In the genomic region with DNA sequence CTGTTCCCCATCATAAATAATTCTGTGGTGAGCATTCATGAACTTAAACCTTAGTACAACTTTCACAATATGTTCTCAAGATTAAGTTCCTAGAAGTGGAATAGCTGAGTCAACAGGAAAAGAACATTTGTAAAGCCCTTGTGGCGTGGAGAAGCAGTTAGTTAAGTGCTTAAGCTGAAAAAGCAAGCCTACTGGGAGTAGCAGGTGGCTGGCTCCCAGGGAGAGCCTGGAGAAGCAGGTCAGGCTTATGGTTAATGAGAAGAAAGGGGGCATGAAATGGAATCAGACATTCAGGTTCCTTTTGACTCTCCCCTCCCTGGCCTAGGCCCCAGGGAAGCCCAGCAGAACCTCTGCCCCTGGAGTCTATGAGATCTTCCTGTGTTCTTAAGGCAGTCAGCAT, we compare ENCODE assay signal across 14 cellular contexts. TPM values are rescaled to one million over a fixed set of nuclear protein-coding genes. Genes with fewer than 3 reads are reported as not detected.
DNase-seq lines count a peak whose midpoint lies in the region; ATAC-seq, FAIRE-seq and TF ChIP-seq lines count a peak whose summit lies in the region.
"Had no signal": no experiment of that assay in that cellular context is flagged by ENCODE, and none has a peak within 500 bp of the region (broad histone marks: within the 10 kb centered on the region; RNA-seq: fewer than 3 reads in every experiment).

No MANE protein-coding gene starts in this region.

- FAIRE-seq in H54 (lab: Jason Lieb, UNC), result no peak
- FAIRE-seq: GM12878, HTR-8/SVneo, urothelium cell line had no signal

- no peaks in the 10 kb centered on the region for H3K27me3 ChIP-seq in stomach smooth muscle (ENCODE audit: control insufficient read depth in 1 of 2, insufficient read depth in 2 of 2, low read length in 2 of 2)

- H3K9me3 ChIP-seq in stomach smooth muscle (ENCODE audit: control insufficient read depth in 2 of 2, low read length in 2 of 2), result no peaks in the 10 kb centered on the region

- no peak overlapping the region for H3K4me3 ChIP-seq in stomach smooth muscle (ENCODE audit: low read length in 2 of 2)
- H3K4me3 ChIP-seq: GM12878, GM23338 had no signal

- no peak overlapping the region for H3K4me3 Mint-ChIP-seq in activated CD4-positive, alpha-beta memory T cell treated with anti-CD3 and anti-CD28 coated beads, Interleukin-2, amount 10 ng/mL, durations not matched to agents 7 days and 5 days
- no peak overlapping the region for H3K4me3 Mint-ChIP-seq in activated CD4-positive, alpha-beta memory T cell treated with anti-CD3 and anti-CD28 coated beads for 36 hours
- H3K4me3 Mint-ChIP-seq: GM23338 had no signal

- TF ChIP-seq POLR2A in H54 (IDR thresholded peaks at IDR 0.05; ENCODE audit: low read depth, low read length), result no peak

- intact Hi-C loops in activated CD4-positive, alpha-beta memory T cell treated with anti-CD3 and anti-CD28 coated beads for 36 hours (cut with micrococcal nuclease), result no loop called here

- ATAC-seq in HG03460 (IDR thresholded peaks at IDR 0.05; ENCODE audit: unreplicated experiment) (no peak), HG03025 (IDR thresholded peaks at IDR 0.05; ENCODE audit: low FRiP score, unreplicated experiment) (no peak)
- ATAC-seq: GM12878, GM23338 had no signal

- no peaks in the 10 kb centered on the region for H3K27me3 Mint-ChIP-seq in activated CD4-positive, alpha-beta memory T cell treated with anti-CD3 and anti-CD28 coated beads, Interleukin-2, amount 10 ng/mL, durations not matched to agents 7 days and 5 days
- peaks cover 8% of the 10 kb centered on the region for H3K27me3 Mint-ChIP-seq in activated CD4-positive, alpha-beta memory T cell treated with anti-CD3 and anti-CD28 coated beads for 36 hours

- no peaks in the 10 kb centered on the region for H3K9me3 Mint-ChIP-seq in activated CD4-positive, alpha-beta memory T cell treated with anti-CD3 and anti-CD28 coated beads, Interleukin-2, amount 10 ng/mL, durations not matched to agents 7 days and 5 days
- H3K9me3 Mint-ChIP-seq in activated CD4-positive, alpha-beta memory T cell treated with anti-CD3 and anti-CD28 coated beads for 36 hours, result no peaks in the 10 kb centered on the region
- H3K9me3 Mint-ChIP-seq: GM23338 had no signal

- H3K4me1 ChIP-seq in stomach smooth muscle (ENCODE audit: control insufficient read depth, insufficient read depth, low read length), result peaks cover 43% of the 10 kb centered on the region

- peaks cover 53% of the 10 kb centered on the region for H3K4me1 Mint-ChIP-seq in activated CD4-positive, alpha-beta memory T cell treated with anti-CD3 and anti-CD28 coated beads, Interleukin-2, amount 10 ng/mL, durations not matched to agents 7 days and 5 days
- H3K4me1 Mint-ChIP-seq in activated CD4-positive, alpha-beta memory T cell treated with anti-CD3 and anti-CD28 coated beads for 36 hours (ENCODE audit: low read depth), result peaks cover 27% of the 10 kb centered on the region

- POLR2A ChIA-PET in activated CD4-positive, alpha-beta memory T cell treated with anti-CD3 and anti-CD28 coated beads, Interleukin-2, amount 10 ng/mL, durations not matched to agents 7 days and 5 days (lab: Charles Lee), result interaction anchor here (0.9 to 1.5 kb wide), 4 partner anchors 27 to 109 kb away, joined by 3 to 5 read pairs (median 4); no protein-coding TSS in a partner anchor
- POLR2A ChIA-PET in activated CD4-positive, alpha-beta memory T cell treated with anti-CD3 and anti-CD28 coated beads for 36 hours (lab: Charles Lee), result interaction anchor here (1.2 kb wide), 1 partner anchor 10 kb away, joined by 4 read pairs; no protein-coding TSS in a partner anchor

- no peaks in the 10 kb centered on the region for H3K36me3 Mint-ChIP-seq in activated CD4-positive, alpha-beta memory T cell treated with anti-CD3 and anti-CD28 coated beads, Interleukin-2, amount 10 ng/mL, durations not matched to agents 7 days and 5 days (ENCODE audit: low read depth)
- no peaks in the 10 kb centered on the region for H3K36me3 Mint-ChIP-seq in activated CD4-positive, alpha-beta memory T cell treated with anti-CD3 and anti-CD28 coated beads for 36 hours

- peak; percentile 28 for DNase-seq in activated CD4-positive, alpha-beta memory T cell treated with anti-CD3 and anti-CD28 coated beads, Interleukin-2, amount 10 ng/mL, durations not matched to agents 7 days and 5 days
- DNase-seq in activated CD4-positive, alpha-beta memory T cell treated with anti-CD3 and anti-CD28 coated beads for 36 hours, result no peak
- peak; percentile 34 for DNase-seq in UCSD-AML1 (lab: John Stamatoyannopoulos, UW; ENCODE audit: unreplicated experiment)
- peak; percentile 25 for DNase-seq in glomerular visceral epithelial cell (ENCODE audit: extremely low spot score)
- no peak for DNase-seq in H54 (ENCODE audit: insufficient read length, low spot score)
- DNase-seq: effector memory CD4-positive, alpha-beta T cell; mammary epithelial cell had no signal

- peak overlapping the region; percentile 78 for H3K27ac ChIP-seq in stomach smooth muscle (ENCODE audit: low read length)

- peaks cover 14 to 23% of the 10 kb centered on the region in 2 donors for H3K36me3 ChIP-seq in stomach smooth muscle (ENCODE audit: control insufficient read depth in 2 of 2, insufficient read depth in 2 of 2, low read length in 2 of 2)

- no peak overlapping the region for H3K9ac ChIP-seq in stomach smooth muscle (ENCODE audit: low read length in 2 of 2)

- peak overlapping the region; percentile 69 for H3K27ac Mint-ChIP-seq in activated CD4-positive, alpha-beta memory T cell treated with anti-CD3 and anti-CD28 coated beads, Interleukin-2, amount 10 ng/mL, durations not matched to agents 7 days and 5 days
- no peak overlapping the region for H3K27ac Mint-ChIP-seq in activated CD4-positive, alpha-beta memory T cell treated with anti-CD3 and anti-CD28 coated beads for 36 hours
- H3K27ac Mint-ChIP-seq: GM23338 had no signal

- CTCF ChIA-PET in activated CD4-positive, alpha-beta memory T cell treated with anti-CD3 and anti-CD28 coated beads, Interleukin-2, amount 10 ng/mL, durations not matched to agents 7 days and 5 days (lab: Charles Lee), result interaction anchor here (0.9 to 1.1 kb wide), 2 partner anchors 84 to 424 kb away, joined by 3 read pairs; no protein-coding TSS in a partner anchor
- CTCF ChIA-PET in activated CD4-positive, alpha-beta memory T cell treated with anti-CD3 and anti-CD28 coated beads for 36 hours (lab: Charles Lee), result interaction anchor here (1.3 kb wide), 1 partner anchor 10 kb away, joined by 6 read pairs; no protein-coding TSS in a partner anchor

RNA-seq across cellular contexts. Expression of a gene that starts 35.3 kb away (rescaled TPM):
- under 1 TPM; 0.10 TPM for total RNA-seq in activated CD4-positive, alpha-beta memory T cell treated with anti-CD3 and anti-CD28 coated beads, Interleukin-2, amount 10 ng/mL, durations not matched to agents 7 days and 5 days
- under 1 TPM; 0.10 to 0.24 TPM for total RNA-seq in activated CD4-positive, alpha-beta memory T cell treated with anti-CD3 and anti-CD28 coated beads for 36 hours
- total RNA-seq: GM12878 had no signal

RNA-seq across cellular contexts. Expression of a gene that starts 53.8 kb away (rescaled TPM):
- total RNA-seq in activated CD4-positive, alpha-beta memory T cell treated with anti-CD3 and anti-CD28 coated beads, Interleukin-2, amount 10 ng/mL, durations not matched to agents 7 days and 5 days, result under 1 TPM; 0.15 to 0.33 TPM
- not detected for total RNA-seq in activated CD4-positive, alpha-beta memory T cell treated with anti-CD3 and anti-CD28 coated beads for 36 hours
- total RNA-seq: GM12878, GM23338, mammary epithelial cell had no signal

Comparison
In these comparisons a context has a peak if more than half of its experiments do, and no peak if none do; other contexts are left out.
1. DNase-seq: peak in activated CD4-positive, alpha-beta memory T cell treated with anti-CD3 and anti-CD28 coated beads, Interleukin-2, amount 10 ng/mL, durations not matched to agents 7 days and 5 days (single experiment), UCSD-AML1 (single experiment) and glomerular visceral epithelial cell (single experiment); none in activated CD4-positive, alpha-beta memory T cell treated with anti-CD3 and anti-CD28 coated beads for 36 hours (single experiment) and H54 (single experiment).